In genomic region chrX:49058794-49059193, GRCh38 we compare ENCODE assay signal across 12 cellular contexts. TPM values are rescaled to one million over a fixed set of nuclear protein-coding genes. Genes with fewer than 3 reads are reported as not detected.
A peak's percentile ranks its signal among the peaks of the same experiment; 100 is the strongest.
DNase-seq lines count a peak whose midpoint lies in the region; ATAC-seq, FAIRE-seq and TF ChIP-seq lines count a peak whose summit lies in the region.
"Had no signal": no experiment of that assay in that cellular context is flagged by ENCODE, and none has a peak within 500 bp of the region (broad histone marks: within the 10 kb centered on the region; RNA-seq: fewer than 3 reads in every experiment).

Gene CCDC120 (plus strand): TSS chrX:49058999. CDS start chrX:49062042, 3,043 bp downstream.

- no peaks in the 10 kb centered on the region for H3K9me3 ChIP-seq in stomach

- no peaks in the 10 kb centered on the region for H3K36me3 Mint-ChIP-seq in activated CD4-positive, alpha-beta memory T cell treated with anti-CD3 and anti-CD28 coated beads, Interleukin-2, amount 10 ng/mL, durations not matched to agents 7 days and 5 days (ENCODE audit: low read depth)

- peak; percentile 32 for DNase-seq in bronchial epithelial cell (ENCODE audit: low read depth)
- no peak for DNase-seq in left lobe of liver (ENCODE audit: low spot score)
- peak; percentile 60 for DNase-seq in stomach
- DNase-seq in OCI-M2 (lab: John Stamatoyannopoulos, UW; ENCODE audit: unreplicated experiment): no peak
- DNase-seq in activated CD4-positive, alpha-beta memory T cell treated with anti-CD3 and anti-CD28 coated beads, Interleukin-2, amount 10 ng/mL, durations not matched to agents 7 days and 5 days: no peak
- DNase-seq: dermis blood vessel endothelial cell, DMS79, islet precursor cell, NCI-H1105 had no signal

- TF ChIP-seq CTCF in bronchial epithelial cell (IDR thresholded peaks at IDR 0.05; ENCODE audit: insufficient read depth, low read length, severe bottlenecking) (no peak), stomach (IDR thresholded peaks at IDR 0.05) (no peak)

- H3K27ac ChIP-seq in stomach: peak within 1 kb of the TSS; percentile 68 to 84 (median 77)

- H3K4me1 ChIP-seq in stomach: peaks cover 0 to 5% (median 0%) of the 10 kb centered on the region in 4 donors

- 15 to 49% (median 45%) methylated on average over 3 to 5 of the region's 5 CpGs for WGBS in stomach, 5 donors

- H3K36me3 ChIP-seq in bronchial epithelial cell (ENCODE audit: control insufficient read depth, insufficient read depth, low read length) (peaks cover 8% of the 10 kb centered on the region), stomach (peaks cover 0 to 22% (median 17%) of the 10 kb centered on the region in 4 donors)

- H3K27me3 Mint-ChIP-seq in activated CD4-positive, alpha-beta memory T cell treated with anti-CD3 and anti-CD28 coated beads, Interleukin-2, amount 10 ng/mL, durations not matched to agents 7 days and 5 days: no peaks in the 10 kb centered on the region

- H3K4me1 Mint-ChIP-seq in activated CD4-positive, alpha-beta memory T cell treated with anti-CD3 and anti-CD28 coated beads, Interleukin-2, amount 10 ng/mL, durations not matched to agents 7 days and 5 days: peaks cover 19% of the 10 kb centered on the region

- H3K4me3 Mint-ChIP-seq in activated CD4-positive, alpha-beta memory T cell treated with anti-CD3 and anti-CD28 coated beads, Interleukin-2, amount 10 ng/mL, durations not matched to agents 7 days and 5 days: no peak within 1 kb of the TSS

- no peaks in the 10 kb centered on the region for H3K9me3 Mint-ChIP-seq in activated CD4-positive, alpha-beta memory T cell treated with anti-CD3 and anti-CD28 coated beads, Interleukin-2, amount 10 ng/mL, durations not matched to agents 7 days and 5 days

- POLR2A ChIA-PET in activated CD4-positive, alpha-beta memory T cell treated with anti-CD3 and anti-CD28 coated beads, Interleukin-2, amount 10 ng/mL, durations not matched to agents 7 days and 5 days (lab: Charles Lee): no interaction called here

- H3K4me3 ChIP-seq in bronchial epithelial cell (ENCODE audit: low read depth, low read length) (peak within 1 kb of the TSS; percentile 70), stomach (peak within 1 kb of the TSS; percentile 34 to 52 (median 40))

- intact Hi-C loops in stomach (cut with DNase I; ENCODE audit: low total_unique reads): no loop called here

- H3K27ac Mint-ChIP-seq in activated CD4-positive, alpha-beta memory T cell treated with anti-CD3 and anti-CD28 coated beads, Interleukin-2, amount 10 ng/mL, durations not matched to agents 7 days and 5 days: no peak within 1 kb of the TSS

- no peak for TF ChIP-seq EP300 in Ishikawa (IDR thresholded peaks at IDR 0.05; ENCODE audit: borderline replicate concordance)
- TF ChIP-seq EP300 in stomach (IDR thresholded peaks at IDR 0.05): no peak

- FAIRE-seq in bronchial epithelial cell (lab: Jason Lieb, UNC): no peak

- H3K27me3 ChIP-seq in bronchial epithelial cell (ENCODE audit: control insufficient read depth, insufficient read depth, low read length) (no peaks in the 10 kb centered on the region), stomach (peaks cover 0 to 5% (median 0%) of the 10 kb centered on the region in 3 donors)

- TF ChIP-seq POLR2A in stomach (IDR thresholded peaks at IDR 0.05): no peak

- CTCF ChIA-PET in activated CD4-positive, alpha-beta memory T cell treated with anti-CD3 and anti-CD28 coated beads, Interleukin-2, amount 10 ng/mL, durations not matched to agents 7 days and 5 days (lab: Charles Lee): no interaction called here

- no peak for TF ChIP-seq RAD21 in Ishikawa (IDR thresholded peaks at IDR 0.05; ENCODE audit: low read depth)

- ATAC-seq in left lobe of liver (peak; percentile 93), GM18511 (IDR thresholded peaks at IDR 0.05; ENCODE audit: unreplicated experiment) (no peak), GM21515 (IDR thresholded peaks at IDR 0.05; ENCODE audit: unreplicated experiment) (no peak)

TF ChIP-seq in Ishikawa, 13 proteins besides CTCF, POLR2A, EP300 and RAD21:
- no peak for TF ChIP-seq YY1 (IDR thresholded peaks at IDR 0.05; ENCODE audit: low read depth)
- no peak for TF ChIP-seq TCF12 (IDR thresholded peaks at IDR 0.05; ENCODE audit: low read depth)
- no peak for TF ChIP-seq TAF1 (IDR thresholded peaks at IDR 0.05; ENCODE audit: low read depth)
- no peak for TF ChIP-seq FOXM1 (IDR thresholded peaks at IDR 0.05; ENCODE audit: borderline replicate concordance, low read depth)
- TF ChIP-seq TEAD4 (IDR thresholded peaks at IDR 0.05): 0 out of 2 replicates have a peak, but pooled peaks have one; percentile 8
- TF ChIP-seq ZBTB7A (IDR thresholded peaks at IDR 0.05; ENCODE audit: low read depth): no peak
- TF ChIP-seq CREB1 (IDR thresholded peaks at IDR 0.05; ENCODE audit: low read depth): no peak

RNA-seq across cellular contexts. Expression of gene CCDC120, which starts in this region (rescaled TPM):
- total RNA-seq in bronchial epithelial cell (1.1 and 2.2 TPM in 2 replicates), left lobe of liver (4.7 TPM), stomach (10 to 100 TPM in 2 of 5 donors, 1 to 10 TPM in 3; 2.3 to 25.4 (median 6.1) TPM)
- polyA plus RNA-seq in stomach: 1 to 10 TPM; 3.8 to 7.3 (median 4.0) TPM
- 1 to 10 TPM; 5.8 to 6.5 TPM for total RNA-seq in activated CD4-positive, alpha-beta memory T cell treated with anti-CD3 and anti-CD28 coated beads, Interleukin-2, amount 10 ng/mL, durations not matched to agents 7 days and 5 days

Comparison
In these comparisons a context has a peak if more than half of its experiments do, and no peak if none do; other contexts are left out.
1. DNase-seq: peak in bronchial epithelial cell (single experiment) and stomach (single experiment); none in left lobe of liver (single experiment), OCI-M2 (single experiment) and activated CD4-positive, alpha-beta memory T cell treated with anti-CD3 and anti-CD28 coated beads, Interleukin-2, amount 10 ng/mL, durations not matched to agents 7 days and 5 days (single experiment).